In genomic region chr1:16046865-16047264, GRCh38 we compare ENCODE assay signal across 1 cellular context.
TF ChIP-seq lines count a peak whose summit lies in the region.

No MANE protein-coding gene starts in this region.

TF ChIP-seq in IMR-90, 13 proteins besides CTCF, POLR2A, EP300 and RAD21:
- TF ChIP-seq MAFK (IDR thresholded peaks at IDR 0.05; ENCODE audit: low read depth, low read length) (no peak), BHLHE40 (IDR thresholded peaks at IDR 0.05; ENCODE audit: low read depth, low read length) (no peak), SMC3 (IDR thresholded peaks at IDR 0.05; ENCODE audit: low read depth, low read length) (no peak), CHD1 (IDR thresholded peaks at IDR 0.05; ENCODE audit: low read depth, low read length) (no peak), ELK1 (IDR thresholded peaks at IDR 0.05; ENCODE audit: borderline replicate concordance, low read depth, low read length) (no peak), USF2 (IDR thresholded peaks at IDR 0.05; ENCODE audit: low read depth, low read length) (no peak), CEBPB (IDR thresholded peaks at IDR 0.05; ENCODE audit: low read depth, low read length) (no peak), MAZ (IDR thresholded peaks at IDR 0.05; ENCODE audit: borderline replicate concordance, low read depth, low read length) (no peak), FOS (IDR thresholded peaks at IDR 0.05; ENCODE audit: low read depth, low read length) (no peak), RCOR1 (IDR thresholded peaks at IDR 0.05; ENCODE audit: insufficient replicate concordance, low read length) (no peak), RFX5 (IDR thresholded peaks at IDR 0.05; ENCODE audit: low read depth, low read length) (no peak), MXI1 (IDR thresholded peaks at IDR 0.05; ENCODE audit: borderline replicate concordance, low read depth, low read length) (no peak)
